In genomic region chr3:59698091-59698490, GRCh38 we compare ENCODE assay signal across 16 cellular contexts.
DNase-seq lines count a peak whose midpoint lies in the region; ATAC-seq and TF ChIP-seq lines count a peak whose summit lies in the region.
"Had no signal": no experiment of that assay in that cellular context is flagged by ENCODE, and none has a peak within 500 bp of the region (broad histone marks: within the 10 kb centered on the region; RNA-seq: fewer than 3 reads in every experiment).

No MANE protein-coding gene starts in this region.

- H2BK5ac ChIP-seq in IMR-90 (ENCODE audit: low read depth, low read length, poor library complexity, severe bottlenecking) = no peak overlapping the region

- in situ Hi-C loops in IMR-90 (cut with MboI; ENCODE audit: low sequenced_read_pairs) = no loop called here

- H2BK15ac ChIP-seq in IMR-90 (ENCODE audit: low read depth, low read length) = 0 out of 3 replicates have a peak overlapping the region, but pooled peaks have one; percentile 13

- H3K27me3 ChIP-seq in IMR-90 (ENCODE audit: control insufficient read depth, insufficient read depth, low read length) = no peaks in the 10 kb centered on the region; the same call in 1 of the 2 replicates

- intact Hi-C loops in IMR-90 (cut with micrococcal nuclease) = no loop called here

- H3K9me3 Mint-ChIP-seq in stimulated activated effector memory CD8-positive, alpha-beta T cell treated with anti-CD3 and anti-CD28 coated beads, Interleukin-12 subunit alpha, Interleukin-12 subunit beta, amount 100 ng/mL, for 72 hours = no peaks in the 10 kb centered on the region
- H3K9me3 Mint-ChIP-seq: CD4-positive, alpha-beta T cell; H9 had no signal

- TF ChIP-seq POLR2A in IMR-90 (IDR thresholded peaks at IDR 0.05; ENCODE audit: low read depth, low read length) = no peak

- no peak overlapping the region for H3K4me3 Mint-ChIP-seq in stimulated activated effector memory CD8-positive, alpha-beta T cell treated with anti-CD3 and anti-CD28 coated beads, Interleukin-12 subunit alpha, Interleukin-12 subunit beta, amount 100 ng/mL, for 72 hours
- H3K4me3 Mint-ChIP-seq: CD4-positive, alpha-beta T cell; H9 had no signal

- H3K4me1 Mint-ChIP-seq in stimulated activated effector memory CD8-positive, alpha-beta T cell treated with anti-CD3 and anti-CD28 coated beads, Interleukin-12 subunit alpha, Interleukin-12 subunit beta, amount 100 ng/mL, for 72 hours = no peaks in the 10 kb centered on the region
- H3K4me1 Mint-ChIP-seq: H9 had no signal

- H3K27ac ChIP-seq in IMR-90 (ENCODE audit: insufficient read depth, low read length) = no peak overlapping the region
- H3K27ac ChIP-seq: C4-2B had no signal

- H3K4me1 ChIP-seq in IMR-90 (ENCODE audit: control insufficient read depth, insufficient read depth, low read length) = no peaks in the 10 kb centered on the region

- H3K79me1 ChIP-seq in IMR-90 (ENCODE audit: low read depth in 1 of 2, low read length in 2 of 2) = no peaks in the 10 kb centered on the region

- no peak overlapping the region for H2BK20ac ChIP-seq in IMR-90 (ENCODE audit: low read depth, low read length)

- H3K56ac ChIP-seq in IMR-90 (ENCODE audit: extremely low read depth, insufficient read depth, low read length) = no peak overlapping the region

- DNase-seq in IMR-90 (no peak), NCI-H146 (lab: John Stamatoyannopoulos, UW) (peak; percentile 46), cerebellar cortex (ENCODE audit: low spot score) (peak; percentile 27), GM20000 (ENCODE audit: low spot score) (no peak), AG08395 (ENCODE audit: low spot score) (no peak)
- no peak for DNase-seq in stimulated activated effector memory CD8-positive, alpha-beta T cell treated with anti-CD3 and anti-CD28 coated beads, Interleukin-12 subunit alpha, Interleukin-12 subunit beta, amount 100 ng/mL, for 72 hours (ENCODE audit: low spot score in 2 of 2)
- DNase-seq in activated CD8-positive, alpha-beta memory T cell treated with anti-CD3 and anti-CD28 coated beads for 24 hours = no peak
- DNase-seq: ACHN; AML-193; CD4-positive, alpha-beta T cell; DMS153; DMS79; GF-D8; H9 had no signal

- no peak overlapping the region for H3K4ac ChIP-seq in IMR-90 (ENCODE audit: low read depth, low read length)

- peak overlapping the region; percentile 18 for H3K27ac Mint-ChIP-seq in stimulated activated effector memory CD8-positive, alpha-beta T cell treated with anti-CD3 and anti-CD28 coated beads, Interleukin-12 subunit alpha, Interleukin-12 subunit beta, amount 100 ng/mL, for 72 hours
- H3K27ac Mint-ChIP-seq: CD4-positive, alpha-beta T cell; H9 had no signal

- no peaks in the 10 kb centered on the region for H4K20me1 ChIP-seq in IMR-90 (ENCODE audit: insufficient read depth, low read length)

- WGBS in IMR-90 (ENCODE audit: extremely low coverage in 2 of 2, insufficient read length in 1 of 2), 2 experiments = 50% methylated on average over 2 of the region's 3 CpGs; no CpG with 5 or more reads in 1 of the 2 experiments

- H3K18ac ChIP-seq in IMR-90 (ENCODE audit: low read depth, low read length) = no peak overlapping the region

- no peaks in the 10 kb centered on the region for H3K36me3 Mint-ChIP-seq in stimulated activated effector memory CD8-positive, alpha-beta T cell treated with anti-CD3 and anti-CD28 coated beads, Interleukin-12 subunit alpha, Interleukin-12 subunit beta, amount 100 ng/mL, for 72 hours

- dilution Hi-C loops in IMR-90 (cut with HindIII; ENCODE audit: low sequenced_read_pairs, unreplicated experiment) = no loop called here

- H3K9me1 ChIP-seq in IMR-90 (ENCODE audit: insufficient read depth, low read length) = no peaks in the 10 kb centered on the region

- H4K5ac ChIP-seq in IMR-90 (ENCODE audit: low read depth, low read length) = no peak overlapping the region

- no peak overlapping the region for H3K9ac ChIP-seq in IMR-90 (ENCODE audit: low read depth, low read length)

- no peak overlapping the region for H2AK5ac ChIP-seq in IMR-90 (ENCODE audit: low read depth, low read length)

- ATAC-seq in IMR-90 (ENCODE audit: low read depth) = no peak
- no peak for ATAC-seq in stimulated activated effector memory CD8-positive, alpha-beta T cell treated with anti-CD3 and anti-CD28 coated beads, Interleukin-12 subunit alpha, Interleukin-12 subunit beta, amount 100 ng/mL, for 72 hours
- ATAC-seq: HepG2 had no signal

- H3K36me3 ChIP-seq in IMR-90 (ENCODE audit: control insufficient read depth, insufficient read depth, low read length) = no peaks in the 10 kb centered on the region

- POLR2A ChIA-PET in IMR-90 (lab: Charles Lee; ENCODE audit: unreplicated experiment) = no interaction called here

- H3K23ac ChIP-seq in IMR-90 (ENCODE audit: low read depth, low read length) = no peak overlapping the region

- no peak overlapping the region for H2BK120ac ChIP-seq in IMR-90 (ENCODE audit: low read depth, low read length)

- H3K14ac ChIP-seq in IMR-90 (replicated peaks; ENCODE audit: low read depth, low read length) = no peak overlapping the region

- H2AK9ac ChIP-seq in IMR-90 (replicated peaks; ENCODE audit: low read depth, low read length, poor library complexity) = no peak overlapping the region

- H2AFZ ChIP-seq in IMR-90 (replicated peaks; ENCODE audit: low read length, poor library complexity) = no peak overlapping the region

- no peak overlapping the region for H4K91ac ChIP-seq in IMR-90 (ENCODE audit: insufficient read depth, low read depth, low read length)

- TF ChIP-seq RAD21 in IMR-90 (IDR thresholded peaks at IDR 0.05; ENCODE audit: low read length) = no peak

- TF ChIP-seq CTCF in IMR-90 (conservative IDR thresholded peaks at IDR 0.05; ENCODE audit: low read depth, low read length) (no peak), GM20000 (IDR thresholded peaks at IDR 0.05; ENCODE audit: extremely low read depth, missing control alignments) (no peak)

- no TSS peak for BruUV-seq in IMR-90 (replicated peaks; lab: Mats Ljungman, UMichigan)

- no peak overlapping the region for H3K4me2 ChIP-seq in IMR-90 (ENCODE audit: low read depth, low read length)

- no peak overlapping the region for H3K4me3 ChIP-seq in IMR-90 (ENCODE audit: insufficient read depth, low read depth, low read length)

- CTCF ChIA-PET in IMR-90 (lab: Yijun Ruan, JAX) = no interaction called here

- no peak overlapping the region for H4K8ac ChIP-seq in IMR-90 (ENCODE audit: low read depth in 2 of 2, low read length in 2 of 2)

- no peaks in the 10 kb centered on the region for H3K9me3 ChIP-seq in IMR-90 (ENCODE audit: control insufficient read depth, insufficient read depth, low read length)

TF ChIP-seq in IMR-90, 13 proteins besides CTCF, POLR2A, EP300 and RAD21:
- TF ChIP-seq RFX5 (IDR thresholded peaks at IDR 0.05; ENCODE audit: low read depth, low read length) = no peak
- no peak for TF ChIP-seq CEBPB (IDR thresholded peaks at IDR 0.05; ENCODE audit: low read depth, low read length)
- no peak for TF ChIP-seq BHLHE40 (IDR thresholded peaks at IDR 0.05; ENCODE audit: low read depth, low read length)
- TF ChIP-seq FOS (IDR thresholded peaks at IDR 0.05; ENCODE audit: low read depth, low read length) = no peak
- no peak for TF ChIP-seq MAZ (IDR thresholded peaks at IDR 0.05; ENCODE audit: borderline replicate concordance, low read depth, low read length)
- no peak for TF ChIP-seq CHD1 (IDR thresholded peaks at IDR 0.05; ENCODE audit: low read depth, low read length)
- TF ChIP-seq ELK1 (IDR thresholded peaks at IDR 0.05; ENCODE audit: borderline replicate concordance, low read depth, low read length) = no peak
- TF ChIP-seq MAFK (IDR thresholded peaks at IDR 0.05; ENCODE audit: low read depth, low read length) = no peak
- TF ChIP-seq MXI1 (IDR thresholded peaks at IDR 0.05; ENCODE audit: borderline replicate concordance, low read depth, low read length) = no peak
- TF ChIP-seq NFE2L2 (IDR thresholded peaks at IDR 0.05; ENCODE audit: low read depth, low read length) = no peak
- TF ChIP-seq SMC3 (IDR thresholded peaks at IDR 0.05; ENCODE audit: low read depth, low read length) = no peak
- no peak for TF ChIP-seq RCOR1 (IDR thresholded peaks at IDR 0.05; ENCODE audit: insufficient replicate concordance, low read length)
- TF ChIP-seq, protein P1, sequence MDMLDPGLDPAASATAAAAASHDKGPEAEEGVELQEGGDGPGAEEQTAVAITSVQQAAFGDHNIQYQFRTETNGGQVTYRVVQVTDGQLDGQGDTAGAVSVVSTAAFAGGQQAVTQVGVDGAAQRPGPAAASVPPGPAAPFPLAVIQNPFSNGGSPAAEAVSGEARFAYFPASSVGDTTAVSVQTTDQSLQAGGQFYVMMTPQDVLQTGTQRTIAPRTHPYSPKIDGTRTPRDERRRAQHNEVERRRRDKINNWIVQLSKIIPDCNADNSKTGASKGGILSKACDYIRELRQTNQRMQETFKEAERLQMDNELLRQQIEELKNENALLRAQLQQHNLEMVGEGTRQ (IDR thresholded peaks at IDR 0.05; ENCODE audit: low read depth, low read length) = no peak

Comparison
In these comparisons a context has a peak if more than half of its experiments do, and no peak if none do; other contexts are left out.
1. DNase-seq: peak in NCI-H146 (single experiment) and cerebellar cortex (single experiment); none in IMR-90 (single experiment), stimulated activated effector memory CD8-positive, alpha-beta T cell treated with anti-CD3 and anti-CD28 coated beads, Interleukin-12 subunit alpha, Interleukin-12 subunit beta, amount 100 ng/mL, for 72 hours (0 of 2), activated CD8-positive, alpha-beta memory T cell treated with anti-CD3 and anti-CD28 coated beads for 24 hours (single experiment), GM20000 (single experiment) and AG08395 (single experiment).